Comparison of ENCODE assay signal across 20 cellular contexts in the genomic region with DNA sequence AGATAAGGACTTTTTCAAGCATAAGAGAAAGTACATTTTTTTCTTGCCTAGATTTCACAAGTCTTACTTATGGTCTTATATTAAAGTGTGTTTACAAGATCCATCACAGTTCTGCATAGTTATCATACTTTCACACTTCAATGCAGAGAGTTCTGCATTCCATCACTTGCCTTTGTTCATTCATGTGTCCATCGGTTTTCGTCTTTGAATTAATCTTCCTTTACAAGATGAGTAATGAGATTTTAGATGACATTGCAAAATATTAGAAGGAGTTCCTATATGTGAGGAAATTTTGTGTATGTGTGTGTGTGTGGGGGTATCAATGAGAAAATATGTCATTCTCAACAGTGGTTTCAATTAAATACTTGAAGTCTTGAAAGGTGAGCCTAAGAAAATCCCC.
DNase-seq lines count a peak whose midpoint lies in the region; ATAC-seq, FAIRE-seq and TF ChIP-seq lines count a peak whose summit lies in the region.
"Had no signal": no experiment of that assay in that cellular context is flagged by ENCODE, and none has a peak within 500 bp of the region (broad histone marks: within the 10 kb centered on the region; RNA-seq: fewer than 3 reads in every experiment).

No MANE protein-coding gene starts in this region.

- POLR2A ChIA-PET in HepG2 (lab: Yijun Ruan, JAX), result no interaction called here

- H3K36me3 ChIP-seq in HepG2 (replicated peaks in 1 of 2; ENCODE audit: control insufficient read depth in 1 of 2, insufficient read depth in 2 of 2, low read length in 2 of 2), result no peaks in the 10 kb centered on the region
- no peaks in the 10 kb centered on the region for H3K36me3 ChIP-seq in right lobe of liver
- H3K36me3 ChIP-seq in bronchial epithelial cell (ENCODE audit: control insufficient read depth, insufficient read depth, low read length), result no peaks in the 10 kb centered on the region
- H3K36me3 ChIP-seq: MG63 had no signal

- H3K9ac ChIP-seq in HepG2 (ENCODE audit: insufficient read depth, low read depth, low read length), result no peak overlapping the region
- H3K9ac ChIP-seq: KMS-11, SK-N-SH had no signal

- CTCF ChIA-PET in HepG2 (lab: Yijun Ruan, JAX; ENCODE audit: low intra/inter-chr PET ratio, low total read pairs), result no interaction called here

- intact Hi-C loops in HepG2 (cut with micrococcal nuclease; ENCODE audit: unreplicated experiment) (no loop called here), right lobe of liver (cut with DNase I) (no loop called here)

- TF ChIP-seq POLR2A in HepG2 (IDR thresholded peaks at IDR 0.05; ENCODE audit: insufficient read depth in 1 of 2, low read depth in 2 of 2, low read length in 2 of 2), result no peak
- no peak for TF ChIP-seq POLR2A in right lobe of liver (IDR thresholded peaks at IDR 0.05)

- H3K79me2 ChIP-seq in HepG2 (ENCODE audit: insufficient read depth, low read length), result no peaks in the 10 kb centered on the region

- TF ChIP-seq RAD21 in HepG2 (CRISPR knock-in tag; IDR thresholded peaks at IDR 0.05), result no peak

- no peak overlapping the region for H3K27ac ChIP-seq in HepG2 (ENCODE audit: extremely low read length, insufficient read depth, low read length)
- no peak overlapping the region for H3K27ac ChIP-seq in right lobe of liver
- H3K27ac ChIP-seq: 22Rv1, KMS-11 had no signal

- no TSS peak for BruUV-seq in HepG2 (replicated peaks; lab: Mats Ljungman, UMichigan)

- H2AFZ ChIP-seq in HepG2 (ENCODE audit: low read length), result no peak overlapping the region

- TF ChIP-seq EP300 in HepG2 (IDR thresholded peaks at IDR 0.05; ENCODE audit: low read depth in 2 of 2, low read length in 2 of 2) (no peak), HepG2 (CRISPR knock-in tag; IDR thresholded peaks at IDR 0.05; ENCODE audit: borderline replicate concordance) (no peak)

- FAIRE-seq in HepG2 (lab: Jason Lieb, UNC) (no peak), bronchial epithelial cell (lab: Jason Lieb, UNC) (no peak)
- FAIRE-seq: GM12878 had no signal

- no peak for TF ChIP-seq CTCF in HepG2 (CRISPR knock-in tag; IDR thresholded peaks at IDR 0.05)
- no peak for TF ChIP-seq CTCF in right lobe of liver (IDR thresholded peaks at IDR 0.05)
- no peak for TF ChIP-seq CTCF in bronchial epithelial cell (IDR thresholded peaks at IDR 0.05; ENCODE audit: insufficient read depth, low read length, severe bottlenecking)

- no peaks in the 10 kb centered on the region; a peak in 1 of 5 replicates for H3K27me3 ChIP-seq in HepG2 (ENCODE audit: control insufficient read depth in 1 of 2, insufficient read depth in 2 of 2, low read length in 2 of 2)
- H3K27me3 ChIP-seq in right lobe of liver, result no peaks in the 10 kb centered on the region
- H3K27me3 ChIP-seq in bronchial epithelial cell (ENCODE audit: control insufficient read depth, insufficient read depth, low read length), result no peaks in the 10 kb centered on the region
- H3K27me3 ChIP-seq: MG63 had no signal

- DNase-seq in HepG2 (ENCODE audit: low spot score) (no peak), right lobe of liver (no peak), bronchial epithelial cell (ENCODE audit: low read depth) (peak; percentile 4), kidney glomerular epithelial cell (lab: John Stamatoyannopoulos, UW) (peak; percentile 90), HPDE6-E6E7 (ENCODE audit: extremely low spot score) (no peak), middle frontal gyrus (ENCODE audit: extremely low spot score, low spot score) (no peak)
- DNase-seq: C1 segment of cervical spinal cord, MG63, NCI-H1092 treated with DMSO at 0.1 percent for 48 hours, NCI-H1694 treated with DMSO at 0.1 percent for 48 hours, NCI-H446, NCI-H748 treated with DMSO at 0.1 percent for 48 hours, Right ventricle myocardium superior, SK-N-SH had no signal

- ATAC-seq in HepG2 (no peak), right lobe of liver (no peak), GM19395 (IDR thresholded peaks at IDR 0.05; ENCODE audit: unreplicated experiment) (no peak), GM21447 (IDR thresholded peaks at IDR 0.05; ENCODE audit: unreplicated experiment) (no peak)
- ATAC-seq: GM12878, HCT116 had no signal

- no peak overlapping the region for H3K4me2 ChIP-seq in HepG2 (ENCODE audit: low read depth, low read length)
- H3K4me2 ChIP-seq: KMS-11, SK-N-SH had no signal

- in situ Hi-C loops in HepG2 (cut with HindIII; ENCODE audit: extremely low pct_ligation_motif_present, low pct_unique_long_range_greater_than_20kb), result no loop called here

- WGBS in HepG2 (ENCODE audit: low lambda C conversion rate), result 0% methylated on average over 2 of the region's 2 CpGs
- 65% methylated on average over 2 of the region's 2 CpGs for WGBS in right lobe of liver (ENCODE audit: insufficient coverage, low coverage, low lambda C conversion rate, missing lambda C conversion rate)

- no peak overlapping the region for H3K4me3 ChIP-seq in HepG2 (replicated peaks in 1 of 3; ENCODE audit: insufficient read depth in 1 of 3, low read depth in 2 of 3, low read length in 3 of 3)
- H3K4me3 ChIP-seq in right lobe of liver, result no peak overlapping the region
- H3K4me3 ChIP-seq in bronchial epithelial cell (ENCODE audit: low read depth, low read length), result no peak overlapping the region
- H3K4me3 ChIP-seq: GM12878, MG63 had no signal

- H3K9me3 ChIP-seq in HepG2 (ENCODE audit: low read length) (no peaks in the 10 kb centered on the region), right lobe of liver (no peaks in the 10 kb centered on the region)
- H3K9me3 ChIP-seq: MG63, SK-N-SH had no signal

- H4K20me1 ChIP-seq in HepG2 (ENCODE audit: insufficient read depth, low read length), result no peaks in the 10 kb centered on the region

- H3K4me1 ChIP-seq in HepG2 (ENCODE audit: insufficient read depth, low read length) (no peaks in the 10 kb centered on the region), right lobe of liver (no peaks in the 10 kb centered on the region)

TF ChIP-seq in HepG2, 621 proteins besides CTCF, POLR2A, EP300 and RAD21 (continues in another document):
- TF ChIP-seq HNF4G (IDR thresholded peaks at IDR 0.05; ENCODE audit: borderline replicate concordance, low read depth, low read length) (no peak), HNF4G (CRISPR knock-in tag; IDR thresholded peaks at IDR 0.05; ENCODE audit: borderline replicate concordance, low read depth) (no peak), MAFK (conservative IDR thresholded peaks at IDR 0.05 in 1 of 2, IDR thresholded peaks at IDR 0.05 in 1 of 2; ENCODE audit: low read length in 2 of 2) (peak; percentile 78 to 79), SIN3B (IDR thresholded peaks at IDR 0.05; ENCODE audit: low read length) (no peak), SALL2 (CRISPR knock-in tag; IDR thresholded peaks at IDR 0.05) (no peak), MAFF (IDR thresholded peaks at IDR 0.05; ENCODE audit: low read depth, low read length) (peak; percentile 74), NFKB2 (CRISPR knock-in tag; IDR thresholded peaks at IDR 0.05; ENCODE audit: borderline replicate concordance) (no peak)
- TF ChIP-seq, protein P1, sequence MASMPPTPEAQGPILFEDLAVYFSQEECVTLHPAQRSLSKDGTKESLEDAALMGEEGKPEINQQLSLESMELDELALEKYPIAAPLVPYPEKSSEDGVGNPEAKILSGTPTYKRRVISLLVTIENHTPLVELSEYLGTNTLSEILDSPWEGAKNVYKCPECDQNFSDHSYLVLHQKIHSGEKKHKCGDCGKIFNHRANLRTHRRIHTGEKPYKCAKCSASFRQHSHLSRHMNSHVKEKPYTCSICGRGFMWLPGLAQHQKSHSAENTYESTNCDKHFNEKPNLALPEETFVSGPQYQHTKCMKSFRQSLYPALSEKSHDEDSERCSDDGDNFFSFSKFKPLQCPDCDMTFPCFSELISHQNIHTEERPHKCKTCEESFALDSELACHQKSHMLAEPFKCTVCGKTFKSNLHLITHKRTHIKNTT (CRISPR knock-in tag; IDR thresholded peaks at IDR 0.05), result no peak
- TF ChIP-seq, protein P2, sequence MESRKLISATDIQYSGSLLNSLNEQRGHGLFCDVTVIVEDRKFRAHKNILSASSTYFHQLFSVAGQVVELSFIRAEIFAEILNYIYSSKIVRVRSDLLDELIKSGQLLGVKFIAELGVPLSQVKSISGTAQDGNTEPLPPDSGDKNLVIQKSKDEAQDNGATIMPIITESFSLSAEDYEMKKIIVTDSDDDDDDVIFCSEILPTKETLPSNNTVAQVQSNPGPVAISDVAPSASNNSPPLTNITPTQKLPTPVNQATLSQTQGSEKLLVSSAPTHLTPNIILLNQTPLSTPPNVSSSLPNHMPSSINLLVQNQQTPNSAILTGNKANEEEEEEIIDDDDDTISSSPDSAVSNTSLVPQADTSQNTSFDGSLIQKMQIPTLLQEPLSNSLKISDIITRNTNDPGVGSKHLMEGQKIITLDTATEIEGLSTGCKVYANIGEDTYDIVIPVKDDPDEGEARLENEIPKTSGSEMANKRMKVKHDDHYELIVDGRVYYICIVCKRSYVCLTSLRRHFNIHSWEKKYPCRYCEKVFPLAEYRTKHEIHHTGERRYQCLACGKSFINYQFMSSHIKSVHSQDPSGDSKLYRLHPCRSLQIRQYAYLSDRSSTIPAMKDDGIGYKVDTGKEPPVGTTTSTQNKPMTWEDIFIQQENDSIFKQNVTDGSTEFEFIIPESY (CRISPR knock-in tag; IDR thresholded peaks at IDR 0.05), result no peak
- TF ChIP-seq, protein P3, sequence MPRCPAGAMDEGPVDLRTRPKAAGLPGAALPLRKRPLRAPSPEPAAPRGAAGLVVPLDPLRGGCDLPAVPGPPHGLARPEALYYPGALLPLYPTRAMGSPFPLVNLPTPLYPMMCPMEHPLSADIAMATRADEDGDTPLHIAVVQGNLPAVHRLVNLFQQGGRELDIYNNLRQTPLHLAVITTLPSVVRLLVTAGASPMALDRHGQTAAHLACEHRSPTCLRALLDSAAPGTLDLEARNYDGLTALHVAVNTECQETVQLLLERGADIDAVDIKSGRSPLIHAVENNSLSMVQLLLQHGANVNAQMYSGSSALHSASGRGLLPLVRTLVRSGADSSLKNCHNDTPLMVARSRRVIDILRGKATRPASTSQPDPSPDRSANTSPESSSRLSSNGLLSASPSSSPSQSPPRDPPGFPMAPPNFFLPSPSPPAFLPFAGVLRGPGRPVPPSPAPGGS (CRISPR knock-in tag; IDR thresholded peaks at IDR 0.05), result no peak

Comparison
In these comparisons a context has a peak if more than half of its experiments do, and no peak if none do; other contexts are left out.
1. DNase-seq: peak in bronchial epithelial cell (single experiment) and kidney glomerular epithelial cell (single experiment); none in HepG2 (single experiment), right lobe of liver (0 of 3), HPDE6-E6E7 (single experiment) and middle frontal gyrus (single experiment).